ENCODE assay signal across 19 cellular contexts in the genomic region with DNA sequence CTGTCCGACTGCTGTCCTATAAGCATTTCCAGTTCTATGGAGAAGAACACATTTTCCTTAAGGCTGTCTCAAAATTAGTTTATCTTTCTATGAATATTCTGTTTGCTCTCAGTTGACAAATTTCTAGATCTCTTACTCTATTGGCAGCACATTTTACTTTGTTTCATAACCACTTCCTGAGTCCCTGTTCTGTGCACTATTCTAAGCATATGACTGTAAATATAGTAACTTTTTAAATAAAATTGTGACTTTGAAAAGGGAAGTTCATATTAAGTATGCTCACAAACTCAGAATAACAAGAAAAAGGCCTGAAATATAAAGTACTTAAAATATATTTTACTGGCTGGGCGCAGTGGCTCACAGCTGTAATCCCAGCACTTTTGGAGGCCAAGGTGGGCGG. TPM values are rescaled to one million over a fixed set of nuclear protein-coding genes. Genes with fewer than 3 reads are reported as not detected.
DNase-seq lines count a peak whose midpoint lies in the region; ATAC-seq and TF ChIP-seq lines count a peak whose summit lies in the region.
"Had no signal": no experiment of that assay in that cellular context is flagged by ENCODE, and none has a peak within 500 bp of the region (broad histone marks: within the 10 kb centered on the region; RNA-seq: fewer than 3 reads in every experiment).

No MANE protein-coding gene starts in this region.

- no peaks in the 10 kb centered on the region for H3K4me1 Mint-ChIP-seq in type B pancreatic cell (ENCODE audit: unreplicated experiment)

- H3K4me1 ChIP-seq in foreskin keratinocyte = peaks cover 22% of the 10 kb centered on the region

- TF ChIP-seq CTCF in foreskin keratinocyte (conservative IDR thresholded peaks at IDR 0.05) (no peak), type B pancreatic cell (conservative IDR thresholded peaks at IDR 0.05) (no peak)

- no peak overlapping the region for H3K4me3 Mint-ChIP-seq in type B pancreatic cell
- H3K4me3 Mint-ChIP-seq: activated CD8-positive, alpha-beta T cell treated with anti-CD3 and anti-CD28 coated beads for 36 hours; activated T-cell treated with anti-CD3 and anti-CD28 coated beads, Interleukin-2, amount 50 U/mL, for 72 hours; stimulated activated naive CD8-positive, alpha-beta T cell treated with anti-CD3 and anti-CD28 coated beads, Interleukin-15, Interleukin-2, amounts not matched to agents 100 ng/mL and 50 ng/mL, for 24 hours had no signal

- no peaks in the 10 kb centered on the region for H3K27me3 Mint-ChIP-seq in type B pancreatic cell
- H3K27me3 Mint-ChIP-seq: activated CD8-positive, alpha-beta T cell treated with anti-CD3 and anti-CD28 coated beads for 36 hours had no signal

- H3K36me3 Mint-ChIP-seq in type B pancreatic cell = no peaks in the 10 kb centered on the region

- H3K27ac ChIP-seq in foreskin keratinocyte = peak overlapping the region; percentile 52
- H3K27ac ChIP-seq: GM23248, neutrophil had no signal

- no peaks in the 10 kb centered on the region for H3K9me3 Mint-ChIP-seq in type B pancreatic cell
- H3K9me3 Mint-ChIP-seq: activated CD8-positive, alpha-beta T cell treated with anti-CD3 and anti-CD28 coated beads for 36 hours; activated T-cell treated with anti-CD3 and anti-CD28 coated beads, Interleukin-2, amount 50 U/mL, for 72 hours; stimulated activated naive CD8-positive, alpha-beta T cell treated with anti-CD3 and anti-CD28 coated beads, Interleukin-15, Interleukin-2, amounts not matched to agents 100 ng/mL and 50 ng/mL, for 24 hours had no signal

- peak; percentile 87 for ATAC-seq in GM18502 (IDR thresholded peaks at IDR 0.05; ENCODE audit: poor library complexity, unreplicated experiment)
- ATAC-seq in GM21723 (IDR thresholded peaks at IDR 0.05; ENCODE audit: unreplicated experiment) = peak; percentile 68
- no peak for ATAC-seq in foreskin keratinocyte
- ATAC-seq in GM18870 (IDR thresholded peaks at IDR 0.05; ENCODE audit: unreplicated experiment) = no peak
- ATAC-seq in GM21717 (IDR thresholded peaks at IDR 0.05; ENCODE audit: unreplicated experiment) = no peak
- ATAC-seq: activated CD8-positive, alpha-beta T cell treated with anti-CD3 and anti-CD28 coated beads for 36 hours; activated T-cell treated with anti-CD3 and anti-CD28 coated beads, Interleukin-2, amount 50 U/mL, for 72 hours; HepG2 had no signal

- H3K27me3 ChIP-seq in foreskin keratinocyte = no peaks in the 10 kb centered on the region
- H3K27me3 ChIP-seq: neutrophil had no signal

- peak; percentile 73 to 80 for DNase-seq in Kasumi-1 (lab: John Stamatoyannopoulos, UW)
- no peak for DNase-seq in foreskin keratinocyte
- no peak for DNase-seq in type B pancreatic cell (ENCODE audit: extremely low spot score, unreplicated experiment)
- DNase-seq in ureter (ENCODE audit: low spot score) = no peak
- DNase-seq: activated CD8-positive, alpha-beta T cell treated with anti-CD3 and anti-CD28 coated beads for 36 hours; activated T-cell treated with anti-CD3 and anti-CD28 coated beads, Interleukin-2, amount 50 U/mL, for 72 hours; effector CD8-positive, alpha-beta T cell; hypothalamus; kidney glomerular epithelial cell; stimulated activated CD4-positive, alpha-beta T cell treated with anti-CD3 and anti-CD28 coated beads, Interleukin-15, amount 100 ng/mL, for 24 hours had no signal

- H3K27ac Mint-ChIP-seq in type B pancreatic cell = no peak overlapping the region
- H3K27ac Mint-ChIP-seq: activated CD8-positive, alpha-beta T cell treated with anti-CD3 and anti-CD28 coated beads for 36 hours; activated T-cell treated with anti-CD3 and anti-CD28 coated beads, Interleukin-2, amount 50 U/mL, for 72 hours; stimulated activated naive CD8-positive, alpha-beta T cell treated with anti-CD3 and anti-CD28 coated beads, Interleukin-15, Interleukin-2, amounts not matched to agents 100 ng/mL and 50 ng/mL, for 24 hours had no signal

RNA-seq across cellular contexts. Expression of a gene that starts 56.5 kb away (rescaled TPM):
- not detected in 2 replicates for total RNA-seq in foreskin keratinocyte
- not detected in 2 replicates for polyA plus RNA-seq in foreskin keratinocyte
- 2.3 TPM in 1 of 2 replicates, not detected in the other for total RNA-seq in type B pancreatic cell (ENCODE audit: low replicate concordance)
- 0.89 TPM for total RNA-seq in ureter
- total RNA-seq: activated CD8-positive, alpha-beta T cell treated with anti-CD3 and anti-CD28 coated beads for 36 hours; activated T-cell treated with anti-CD3 and anti-CD28 coated beads, Interleukin-2, amount 50 U/mL, for 72 hours; HepG2; renal cortical epithelial cell had no signal
- polyA plus RNA-seq: HepG2 had no signal

Comparison
In these comparisons a context has a peak if more than half of its experiments do, and no peak if none do; other contexts are left out.
1. ATAC-seq: peak in GM18502 (single experiment) and GM21723 (single experiment); none in foreskin keratinocyte (single experiment), GM18870 (single experiment) and GM21717 (single experiment).
2. DNase-seq: peak in Kasumi-1 (2 of 2); none in foreskin keratinocyte (0 of 2), type B pancreatic cell (single experiment) and ureter (single experiment).